In the genomic region with DNA sequence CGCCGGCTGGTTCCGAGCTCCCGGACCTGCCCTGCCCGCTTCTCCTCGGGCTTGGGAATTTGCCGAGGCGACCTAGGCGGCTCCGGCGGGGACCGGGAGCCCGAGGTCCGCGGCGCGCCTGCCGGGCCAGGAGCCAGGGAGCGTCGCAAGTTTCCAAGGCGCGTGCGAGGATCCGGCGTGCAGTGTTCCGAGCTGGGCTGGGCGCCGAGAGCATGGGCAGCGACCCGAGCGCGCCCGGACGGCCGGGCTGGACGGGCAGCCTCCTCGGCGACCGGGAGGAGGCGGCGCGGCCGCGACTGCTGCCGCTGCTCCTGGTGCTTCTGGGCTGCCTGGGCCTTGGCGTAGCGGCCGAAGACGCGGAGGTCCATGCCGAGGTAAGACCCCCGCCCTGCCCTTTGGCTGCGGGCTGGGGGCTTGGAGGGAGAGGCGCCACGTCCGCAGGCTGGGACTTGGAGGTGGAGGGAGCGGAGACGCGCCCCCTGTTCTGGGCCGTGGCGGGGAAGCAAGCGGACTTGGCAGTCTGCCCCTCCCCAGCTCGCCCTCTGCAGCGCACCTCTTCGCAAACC, we compare ENCODE assay signal across 8 cellular contexts. TPM values are rescaled to one million over a fixed set of nuclear protein-coding genes. Genes with fewer than 3 reads are reported as not detected.
A peak's percentile ranks its signal among the peaks of the same experiment; 100 is the strongest.
DNase-seq lines count a peak whose midpoint lies in the region; ATAC-seq and TF ChIP-seq lines count a peak whose summit lies in the region.

No MANE protein-coding gene starts in this region.

- DNase-seq in NCI-H2081 (lab: John Stamatoyannopoulos, UW) (peak; percentile 30 to 36), NCI-H2081 treated with DMSO at 0.1 percent for 48 hours (lab: John Stamatoyannopoulos, UW) (no peak), fibroblast of the aortic adventitia (ENCODE audit: low read depth) (peak; percentile 41), Ammon's horn (ENCODE audit: low spot score) (no peak), cerebellar nuclear complex (lab: John Stamatoyannopoulos, UW) (no peak)
- no peak for DNase-seq in activated CD8-positive, alpha-beta T cell treated with anti-CD3 and anti-CD28 coated beads, Interleukin-2, amount 10 ng/mL, durations not matched to agents 7 days and 5 days

- H3K27me3 Mint-ChIP-seq in activated CD8-positive, alpha-beta T cell treated with anti-CD3 and anti-CD28 coated beads, Interleukin-2, amount 10 ng/mL, durations not matched to agents 7 days and 5 days (ENCODE audit: low read depth), result peaks cover 14% of the 10 kb centered on the region

- TF ChIP-seq CTCF in fibroblast of the aortic adventitia (IDR thresholded peaks at IDR 0.05; ENCODE audit: insufficient read depth, low read length), result no peak

- no peak overlapping the region for H3K27ac Mint-ChIP-seq in activated CD8-positive, alpha-beta T cell treated with anti-CD3 and anti-CD28 coated beads, Interleukin-2, amount 10 ng/mL, durations not matched to agents 7 days and 5 days

- peaks cover 9% of the 10 kb centered on the region for H3K4me1 Mint-ChIP-seq in activated CD8-positive, alpha-beta T cell treated with anti-CD3 and anti-CD28 coated beads, Interleukin-2, amount 10 ng/mL, durations not matched to agents 7 days and 5 days (ENCODE audit: low read depth)

- H3K9me3 ChIP-seq in neuron (ENCODE audit: low read length), result no peaks in the 10 kb centered on the region

- ATAC-seq in HG03442 (IDR thresholded peaks at IDR 0.05; ENCODE audit: unreplicated experiment), result peak; percentile 3
- peak; percentile 18 for ATAC-seq in activated CD8-positive, alpha-beta T cell treated with anti-CD3 and anti-CD28 coated beads, Interleukin-2, amount 10 ng/mL, durations not matched to agents 7 days and 5 days

- H3K4me3 ChIP-seq in fibroblast of the aortic adventitia (ENCODE audit: low read depth, low read length), result peak overlapping the region; percentile 65
- H3K4me3 ChIP-seq in neuron (ENCODE audit: low read length), result peak overlapping the region; percentile 96

- peak overlapping the region; percentile 31 for H3K4me3 Mint-ChIP-seq in activated CD8-positive, alpha-beta T cell treated with anti-CD3 and anti-CD28 coated beads, Interleukin-2, amount 10 ng/mL, durations not matched to agents 7 days and 5 days

- H2AFZ ChIP-seq in neuron (ENCODE audit: low read depth, low read length), result peak overlapping the region; percentile 73

- CTCF ChIA-PET in activated CD8-positive, alpha-beta T cell treated with anti-CD3 and anti-CD28 coated beads, Interleukin-2, amount 10 ng/mL, durations not matched to agents 7 days and 5 days (lab: Charles Lee), result interaction anchor here (1.7 kb wide), 1 partner anchor 96 kb away, joined by 4 read pairs; no protein-coding TSS in a partner anchor

- no peaks in the 10 kb centered on the region for H3K36me3 ChIP-seq in neuron (ENCODE audit: insufficient read depth, low read length)

- POLR2A ChIA-PET in activated CD8-positive, alpha-beta T cell treated with anti-CD3 and anti-CD28 coated beads, Interleukin-2, amount 10 ng/mL, durations not matched to agents 7 days and 5 days (lab: Charles Lee), result no interaction called here

- peaks cover 34% of the 10 kb centered on the region for H3K4me1 ChIP-seq in neuron (ENCODE audit: insufficient read depth, low read length)

- no peaks in the 10 kb centered on the region for H3K36me3 Mint-ChIP-seq in activated CD8-positive, alpha-beta T cell treated with anti-CD3 and anti-CD28 coated beads, Interleukin-2, amount 10 ng/mL, durations not matched to agents 7 days and 5 days (ENCODE audit: low read depth)

- H3K9me3 Mint-ChIP-seq in activated CD8-positive, alpha-beta T cell treated with anti-CD3 and anti-CD28 coated beads, Interleukin-2, amount 10 ng/mL, durations not matched to agents 7 days and 5 days (ENCODE audit: insufficient read depth), result no peaks in the 10 kb centered on the region

- H3K27me3 ChIP-seq in neuron (ENCODE audit: insufficient read depth, low read length), result no peaks in the 10 kb centered on the region

RNA-seq across cellular contexts. Expression of gene MMP15, which starts 0.7 kb away (rescaled TPM):
- under 1 TPM; 0.50 to 0.61 TPM for total RNA-seq in activated CD8-positive, alpha-beta T cell treated with anti-CD3 and anti-CD28 coated beads, Interleukin-2, amount 10 ng/mL, durations not matched to agents 7 days and 5 days
- 1.3 and 2.4 TPM in 2 replicates for total RNA-seq in fibroblast of the aortic adventitia (ENCODE audit: low replicate concordance)

RNA-seq across cellular contexts. Expression of gene USB1, which starts 25.0 kb away (rescaled TPM):
- total RNA-seq in activated CD8-positive, alpha-beta T cell treated with anti-CD3 and anti-CD28 coated beads, Interleukin-2, amount 10 ng/mL, durations not matched to agents 7 days and 5 days, result 10 to 100 TPM; 67.0 to 68.6 TPM
- 7.0 and 15.8 TPM in 2 replicates for total RNA-seq in fibroblast of the aortic adventitia (ENCODE audit: low replicate concordance)

RNA-seq across cellular contexts. Expression of gene ZNF319, which starts 25.8 kb away (rescaled TPM):
- total RNA-seq in activated CD8-positive, alpha-beta T cell treated with anti-CD3 and anti-CD28 coated beads, Interleukin-2, amount 10 ng/mL, durations not matched to agents 7 days and 5 days, result 10 to 100 TPM; 16.6 to 17.0 TPM
- 2.3 and 4.8 TPM in 2 replicates for total RNA-seq in fibroblast of the aortic adventitia (ENCODE audit: low replicate concordance)

RNA-seq across cellular contexts. Expression of gene CNGB1, which starts 55.3 kb away (rescaled TPM):
- total RNA-seq in activated CD8-positive, alpha-beta T cell treated with anti-CD3 and anti-CD28 coated beads, Interleukin-2, amount 10 ng/mL, durations not matched to agents 7 days and 5 days, result not detected
- not detected in 2 replicates for total RNA-seq in fibroblast of the aortic adventitia (ENCODE audit: low replicate concordance)

Comparison
In these comparisons a context has a peak if more than half of its experiments do, and no peak if none do; other contexts are left out.
1. DNase-seq: peak in NCI-H2081 (2 of 2) and fibroblast of the aortic adventitia (single experiment); none in NCI-H2081 treated with DMSO at 0.1 percent for 48 hours (single experiment), activated CD8-positive, alpha-beta T cell treated with anti-CD3 and anti-CD28 coated beads, Interleukin-2, amount 10 ng/mL, durations not matched to agents 7 days and 5 days (single experiment), Ammon's horn (single experiment) and cerebellar nuclear complex (0 of 2).